In genomic region chr15:67839358-67839928, GRCh38 we compare ENCODE assay signal across 8 cellular contexts. TPM values are rescaled to one million over a fixed set of nuclear protein-coding genes. Genes with fewer than 3 reads are reported as not detected.
DNase-seq lines count a peak whose midpoint lies in the region; ATAC-seq and TF ChIP-seq lines count a peak whose summit lies in the region.

No MANE protein-coding gene starts in this region.

- POLR2A ChIA-PET in AG04450 (lab: Yijun Ruan, JAX), result interaction anchor here (0.6 kb wide), 1 partner anchor 13 kb away, joined by 5 read pairs; no protein-coding TSS in a partner anchor
- POLR2A ChIA-PET in IMR-90 (lab: Charles Lee; ENCODE audit: unreplicated experiment), result no interaction called here

- H3K56ac ChIP-seq in IMR-90 (ENCODE audit: extremely low read depth, insufficient read depth, low read length), result no peak overlapping the region

- in situ Hi-C loops in IMR-90 (cut with MboI; ENCODE audit: low sequenced_read_pairs), result loop anchor here (5.0 kb wide), 2 partner anchors 382 to 897 kb away; no protein-coding TSS in a partner anchor

- H3K36me3 ChIP-seq in IMR-90 (ENCODE audit: control insufficient read depth, insufficient read depth, low read length) (no peaks in the 10 kb centered on the region), left lung (no peaks in the 10 kb centered on the region)

- no CpG with 5 or more reads among the region's 12 CpGs for WGBS in IMR-90 (ENCODE audit: extremely low coverage in 2 of 2, insufficient read length in 1 of 2), 2 experiments

- H3K27ac ChIP-seq in AG04450 (ENCODE audit: low read depth, low read length), result peak overlapping the region; percentile 42
- no peak overlapping the region for H3K27ac ChIP-seq in IMR-90 (ENCODE audit: insufficient read depth, low read length)
- peak overlapping the region; percentile 97 to 100 for H3K27ac ChIP-seq in left lung
- peak overlapping the region; percentile 92 for H3K27ac ChIP-seq in substantia nigra (ENCODE audit: low read depth, low read length, poor library complexity, severe bottlenecking)

- H3K9ac ChIP-seq in IMR-90 (ENCODE audit: low read depth, low read length), result peak overlapping the region; percentile 16; the same call in 1 of the 2 replicates

- no peak for TF ChIP-seq POLR2A in IMR-90 (IDR thresholded peaks at IDR 0.05; ENCODE audit: low read depth, low read length)

- TF ChIP-seq RAD21 in IMR-90 (IDR thresholded peaks at IDR 0.05; ENCODE audit: low read length), result no peak

- no peak overlapping the region for H2AK9ac ChIP-seq in IMR-90 (replicated peaks; ENCODE audit: low read depth, low read length, poor library complexity)

- H3K4ac ChIP-seq in IMR-90 (ENCODE audit: low read depth, low read length), result no peak overlapping the region

- H3K4me1 ChIP-seq in IMR-90 (ENCODE audit: control insufficient read depth, insufficient read depth, low read length) (peaks cover 15% of the 10 kb centered on the region; the same call in 1 of the 2 replicates), left lung (peaks cover 15 to 51% of the 10 kb centered on the region in 2 donors)

- TF ChIP-seq CTCF in AG04450 (IDR thresholded peaks at IDR 0.05; ENCODE audit: low read depth, low read length) (no peak), IMR-90 (conservative IDR thresholded peaks at IDR 0.05; ENCODE audit: low read depth, low read length) (no peak), left lung (IDR thresholded peaks at IDR 0.05) (no peak)

- ATAC-seq in GM18502 (IDR thresholded peaks at IDR 0.05; ENCODE audit: poor library complexity, unreplicated experiment) (peak; percentile 27), IMR-90 (ENCODE audit: low read depth) (peak; percentile 8), left lung (peak; percentile 4), HG02571 (IDR thresholded peaks at IDR 0.05; ENCODE audit: unreplicated experiment) (no peak)

- H3K9me1 ChIP-seq in IMR-90 (ENCODE audit: insufficient read depth, low read length), result 0 out of 2 replicates have a peak, but pooled peaks cover 6% of the 10 kb centered on the region

- no peaks in the 10 kb centered on the region for H4K20me1 ChIP-seq in IMR-90 (ENCODE audit: insufficient read depth, low read length)

- CTCF ChIA-PET in AG04450 (lab: Charles Lee), result interaction anchor here (5.3 kb wide), 1 partner anchor 381 kb away, joined by 52 read pairs; no protein-coding TSS in a partner anchor
- CTCF ChIA-PET in IMR-90 (lab: Yijun Ruan, JAX), result no interaction called here

- dilution Hi-C loops in IMR-90 (cut with HindIII; ENCODE audit: low sequenced_read_pairs, unreplicated experiment), result no loop called here

- intact Hi-C loops in IMR-90 (cut with micrococcal nuclease), result loop anchor here (5.0 to 10.0 kb wide), 3 partner anchors 535 to 775 kb away; partner anchors contain the start of gene SMAD3
- intact Hi-C loops in left lung (cut with DNase I), result loop anchor here in 1 of 2 donors (10.0 kb wide), 1 partner anchor 335 kb away; no protein-coding TSS in a partner anchor

- H3K18ac ChIP-seq in IMR-90 (ENCODE audit: low read depth, low read length), result no peak overlapping the region

- no peak overlapping the region for H2BK5ac ChIP-seq in IMR-90 (ENCODE audit: low read depth, low read length, poor library complexity, severe bottlenecking)

- peak overlapping the region; percentile 84 for H2AFZ ChIP-seq in IMR-90 (replicated peaks; ENCODE audit: low read length, poor library complexity)

- H2BK120ac ChIP-seq in IMR-90 (ENCODE audit: low read depth, low read length), result no peak overlapping the region

- H4K5ac ChIP-seq in IMR-90 (ENCODE audit: low read depth, low read length), result no peak overlapping the region

- peak overlapping the region; percentile 49 for H3K4me3 ChIP-seq in AG04450 (ENCODE audit: low read depth, low read length)
- peak overlapping the region; percentile 40 for H3K4me3 ChIP-seq in IMR-90 (ENCODE audit: insufficient read depth, low read depth, low read length)
- peak overlapping the region; percentile 23 to 75 for H3K4me3 ChIP-seq in left lung

- no peak overlapping the region for H2BK15ac ChIP-seq in IMR-90 (ENCODE audit: low read depth, low read length)

- no peaks in the 10 kb centered on the region for H3K79me1 ChIP-seq in IMR-90 (ENCODE audit: low read depth in 1 of 2, low read length in 2 of 2)

- DNase-seq in AG04450 (ENCODE audit: low read depth, low spot score) (no peak), IMR-90 (peak; percentile 27), SHP77 (lab: John Stamatoyannopoulos, UW) (peak; percentile 55 to 60), cerebellar cortex (ENCODE audit: low spot score) (peak; percentile 80), left lung (no peak), substantia nigra (lab: John Stamatoyannopoulos, UW) (peak in 7 of 49 donors; percentile 10 to 48 (median 24))

- no peak overlapping the region; the same call in 1 of the 2 replicates for H3K14ac ChIP-seq in IMR-90 (replicated peaks; ENCODE audit: low read depth, low read length)

- peak overlapping the region; percentile 69; the same call in 1 of the 2 replicates for H3K23ac ChIP-seq in IMR-90 (ENCODE audit: low read depth, low read length)

- H3K27me3 ChIP-seq in AG04450 (ENCODE audit: control insufficient read depth, insufficient read depth, low read length), result peaks cover 24% of the 10 kb centered on the region
- peaks cover 30% of the 10 kb centered on the region for H3K27me3 ChIP-seq in IMR-90 (ENCODE audit: control insufficient read depth, insufficient read depth, low read length)
- H3K27me3 ChIP-seq in left lung, result peaks cover 18 to 19% of the 10 kb centered on the region in 2 donors

- H2AK5ac ChIP-seq in IMR-90 (ENCODE audit: low read depth, low read length), result no peak overlapping the region

- H3K9me3 ChIP-seq in AG04450 (ENCODE audit: control insufficient read depth, insufficient read depth, low read length) (peaks cover 9% of the 10 kb centered on the region; the same call in 1 of the 2 replicates), IMR-90 (ENCODE audit: control insufficient read depth, insufficient read depth, low read length) (no peaks in the 10 kb centered on the region), left lung (no peaks in the 10 kb centered on the region)

- peak overlapping the region; percentile 89 for H3K4me2 ChIP-seq in IMR-90 (ENCODE audit: low read depth, low read length)

- peak overlapping the region in 1 of 2 experiments; percentile 53; a peak in 1 of 4 replicates for H4K8ac ChIP-seq in IMR-90 (ENCODE audit: low read depth in 2 of 2, low read length in 2 of 2)

- no TSS peak for BruUV-seq in IMR-90 (replicated peaks; lab: Mats Ljungman, UMichigan)

- H4K91ac ChIP-seq in IMR-90 (ENCODE audit: insufficient read depth, low read depth, low read length), result peak overlapping the region; percentile 7; the same call in 1 of the 2 replicates

- H2BK20ac ChIP-seq in IMR-90 (ENCODE audit: low read depth, low read length), result 0 out of 2 replicates have a peak overlapping the region, but pooled peaks have one; percentile 10

TF ChIP-seq in IMR-90, 13 proteins besides CTCF, POLR2A, EP300 and RAD21:
- TF ChIP-seq BHLHE40 (IDR thresholded peaks at IDR 0.05; ENCODE audit: low read depth, low read length), result no peak
- TF ChIP-seq MXI1 (IDR thresholded peaks at IDR 0.05; ENCODE audit: borderline replicate concordance, low read depth, low read length), result peak; percentile 8; the same call in 1 of the 2 replicates

RNA-seq across cellular contexts. Expression of gene RNU6-1, which starts 0.4 kb away (rescaled TPM):
- not detected in 2 replicates for polyA plus RNA-seq in AG04450 (2011; rRNA removed)
- polyA minus RNA-seq in AG04450 (2011; rRNA and poly(A)+ RNA removed), result under 0.01 TPM in 1 of 2 replicates, not detected in the other
- not detected in 2 replicates for total RNA-seq in IMR-90 (2012; rRNA removed)
- polyA plus RNA-seq in IMR-90 (2012; rRNA removed), result not detected in 2 replicates
- polyA plus RNA-seq in IMR-90 (2012; cell fraction: cytosol; rRNA removed), result not detected in 2 replicates
- polyA plus RNA-seq in IMR-90 (2012; cell fraction: nucleus; rRNA removed; ENCODE audit: low replicate concordance), result not detected in 2 replicates
- total RNA-seq in left lung, result not detected

RNA-seq across cellular contexts. Expression of gene SKOR1, which starts 14.1 kb away (rescaled TPM):
- polyA plus RNA-seq in AG04450 (2011; rRNA removed), result 0.02 TPM in 2 replicates
- not detected in 2 replicates for polyA minus RNA-seq in AG04450 (2011; rRNA and poly(A)+ RNA removed)
- total RNA-seq in IMR-90 (2012; rRNA removed), result not detected in 2 replicates
- polyA plus RNA-seq in IMR-90 (2012; rRNA removed), result 0.03 and 0.06 TPM in 2 replicates
- polyA plus RNA-seq in IMR-90 (2012; cell fraction: cytosol; rRNA removed), result 0.07 TPM in 1 of 2 replicates, not detected in the other
- polyA plus RNA-seq in IMR-90 (2012; cell fraction: nucleus; rRNA removed; ENCODE audit: low replicate concordance), result 0.21 and 0.52 TPM in 2 replicates
- total RNA-seq in left lung, result under 1 TPM; 0.12 to 0.34 TPM

Comparison
In these comparisons a context has a peak if more than half of its experiments do, and no peak if none do; other contexts are left out.
1. DNase-seq: peak in IMR-90 (single experiment), SHP77 (2 of 2) and cerebellar cortex (single experiment); none in AG04450 (single experiment) and left lung (0 of 2).
2. Peak in every context shown above with its lines, with median percentiles within 50 percentile points of each other: H3K4me3 ChIP-seq.